1 cellular context compared by ENCODE assay signal in the genomic region with DNA sequence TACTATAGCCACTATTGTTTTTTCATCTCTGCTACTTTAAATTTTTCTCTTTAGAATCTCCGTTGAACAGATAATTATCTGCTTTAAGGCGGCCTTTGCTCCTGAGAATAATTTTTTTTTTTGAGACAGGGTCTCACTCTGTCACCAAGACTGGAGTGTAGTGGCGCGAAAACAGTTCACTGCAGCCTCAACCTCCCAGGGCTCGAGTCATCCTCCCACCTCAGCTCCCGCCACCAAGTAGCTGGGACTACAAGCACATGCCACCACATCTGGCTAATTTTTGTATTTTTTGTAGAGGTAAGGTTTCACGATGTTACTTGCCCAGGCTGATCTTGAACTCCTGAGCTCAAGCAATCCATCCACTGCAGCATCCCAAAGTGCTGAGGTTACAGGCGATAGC.
TF ChIP-seq lines count a peak whose summit lies in the region.

No MANE protein-coding gene starts in this region.

TF ChIP-seq in GM23338, 12 proteins besides CTCF, POLR2A, EP300 and RAD21 (continued from another document):
- TF ChIP-seq, protein P1, sequence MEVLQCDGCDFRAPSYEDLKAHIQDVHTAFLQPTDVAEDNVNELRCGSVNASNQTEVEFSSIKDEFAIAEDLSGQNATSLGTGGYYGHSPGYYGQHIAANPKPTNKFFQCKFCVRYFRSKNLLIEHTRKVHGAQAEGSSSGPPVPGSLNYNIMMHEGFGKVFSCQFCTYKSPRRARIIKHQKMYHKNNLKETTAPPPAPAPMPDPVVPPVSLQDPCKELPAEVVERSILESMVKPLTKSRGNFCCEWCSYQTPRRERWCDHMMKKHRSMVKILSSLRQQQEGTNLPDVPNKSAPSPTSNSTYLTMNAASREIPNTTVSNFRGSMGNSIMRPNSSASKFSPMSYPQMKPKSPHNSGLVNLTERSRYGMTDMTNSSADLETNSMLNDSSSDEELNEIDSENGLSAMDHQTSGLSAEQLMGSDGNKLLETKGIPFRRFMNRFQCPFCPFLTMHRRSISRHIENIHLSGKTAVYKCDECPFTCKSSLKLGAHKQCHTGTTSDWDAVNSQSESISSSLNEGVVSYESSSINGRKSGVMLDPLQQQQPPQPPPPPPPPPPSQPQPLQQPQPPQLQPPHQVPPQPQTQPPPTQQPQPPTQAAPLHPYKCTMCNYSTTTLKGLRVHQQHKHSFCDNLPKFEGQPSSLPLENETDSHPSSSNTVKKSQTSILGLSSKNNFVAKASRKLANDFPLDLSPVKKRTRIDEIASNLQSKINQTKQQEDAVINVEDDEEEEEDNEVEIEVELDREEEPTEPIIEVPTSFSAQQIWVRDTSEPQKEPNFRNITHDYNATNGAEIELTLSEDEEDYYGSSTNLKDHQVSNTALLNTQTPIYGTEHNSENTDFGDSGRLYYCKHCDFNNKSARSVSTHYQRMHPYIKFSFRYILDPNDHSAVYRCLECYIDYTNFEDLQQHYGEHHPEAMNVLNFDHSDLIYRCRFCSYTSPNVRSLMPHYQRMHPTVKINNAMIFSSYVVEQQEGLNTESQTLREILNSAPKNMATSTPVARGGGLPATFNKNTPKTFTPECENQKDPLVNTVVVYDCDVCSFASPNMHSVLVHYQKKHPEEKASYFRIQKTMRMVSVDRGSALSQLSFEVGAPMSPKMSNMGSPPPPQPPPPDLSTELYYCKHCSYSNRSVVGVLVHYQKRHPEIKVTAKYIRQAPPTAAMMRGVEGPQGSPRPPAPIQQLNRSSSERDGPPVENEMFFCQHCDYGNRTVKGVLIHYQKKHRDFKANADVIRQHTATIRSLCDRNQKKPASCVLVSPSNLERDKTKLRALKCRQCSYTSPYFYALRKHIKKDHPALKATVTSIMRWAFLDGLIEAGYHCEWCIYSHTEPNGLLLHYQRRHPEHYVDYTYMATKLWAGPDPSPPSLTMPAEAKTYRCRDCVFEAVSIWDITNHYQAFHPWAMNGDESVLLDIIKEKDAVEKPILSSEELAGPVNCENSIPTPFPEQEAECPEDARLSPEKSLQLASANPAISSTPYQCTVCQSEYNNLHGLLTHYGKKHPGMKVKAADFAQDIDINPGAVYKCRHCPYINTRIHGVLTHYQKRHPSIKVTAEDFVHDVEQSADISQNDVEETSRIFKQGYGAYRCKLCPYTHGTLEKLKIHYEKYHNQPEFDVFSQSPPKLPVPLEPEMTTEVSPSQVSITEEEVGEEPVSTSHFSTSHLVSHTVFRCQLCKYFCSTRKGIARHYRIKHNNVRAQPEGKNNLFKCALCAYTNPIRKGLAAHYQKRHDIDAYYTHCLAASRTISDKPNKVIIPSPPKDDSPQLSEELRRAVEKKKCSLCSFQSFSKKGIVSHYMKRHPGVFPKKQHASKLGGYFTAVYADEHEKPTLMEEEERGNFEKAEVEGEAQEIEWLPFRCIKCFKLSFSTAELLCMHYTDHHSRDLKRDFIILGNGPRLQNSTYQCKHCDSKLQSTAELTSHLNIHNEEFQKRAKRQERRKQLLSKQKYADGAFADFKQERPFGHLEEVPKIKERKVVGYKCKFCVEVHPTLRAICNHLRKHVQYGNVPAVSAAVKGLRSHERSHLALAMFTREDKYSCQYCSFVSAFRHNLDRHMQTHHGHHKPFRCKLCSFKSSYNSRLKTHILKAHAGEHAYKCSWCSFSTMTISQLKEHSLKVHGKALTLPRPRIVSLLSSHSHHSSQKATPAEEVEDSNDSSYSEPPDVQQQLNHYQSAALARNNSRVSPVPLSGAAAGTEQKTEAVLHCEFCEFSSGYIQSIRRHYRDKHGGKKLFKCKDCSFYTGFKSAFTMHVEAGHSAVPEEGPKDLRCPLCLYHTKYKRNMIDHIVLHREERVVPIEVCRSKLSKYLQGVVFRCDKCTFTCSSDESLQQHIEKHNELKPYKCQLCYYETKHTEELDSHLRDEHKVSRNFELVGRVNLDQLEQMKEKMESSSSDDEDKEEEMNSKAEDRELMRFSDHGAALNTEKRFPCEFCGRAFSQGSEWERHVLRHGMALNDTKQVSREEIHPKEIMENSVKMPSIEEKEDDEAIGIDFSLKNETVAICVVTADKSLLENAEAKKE (CRISPR knock-in tag; IDR thresholded peaks at IDR 0.05) = no peak
